ENCODE assay signal across 8 cellular contexts in genomic region chr15:67064607-67065530, GRCh38. TPM values are rescaled to one million over a fixed set of nuclear protein-coding genes. Genes with fewer than 3 reads are reported as not detected.
DNase-seq lines count a peak whose midpoint lies in the region; ATAC-seq and TF ChIP-seq lines count a peak whose summit lies in the region.

No MANE protein-coding gene starts in this region.

- H3K4me1 Mint-ChIP-seq in nephron = peaks cover 51% of the 10 kb centered on the region

- no peaks in the 10 kb centered on the region for H3K36me3 Mint-ChIP-seq in nephron (ENCODE audit: low read depth)

- H3K27ac Mint-ChIP-seq in nephron = peak overlapping the region; percentile 87 to 94 (median 93)

- H3K27me3 Mint-ChIP-seq in nephron (ENCODE audit: low read depth) = peaks cover 13% of the 10 kb centered on the region

- H3K4me3 ChIP-seq in epithelial cell of proximal tubule (ENCODE audit: low read depth, low read length) = peak overlapping the region; percentile 59

- DNase-seq in activated T-cell treated with anti-CD3 and anti-CD28 coated beads for 1 hour (ENCODE audit: low read depth) (peak; percentile 26), activated T-cell treated with anti-CD3 and anti-CD28 coated beads for 4 hours (no peak), epithelial cell of proximal tubule (ENCODE audit: low read depth) (no peak)
- DNase-seq in activated CD4-positive, alpha-beta T cell treated with anti-CD3 and anti-CD28 coated beads, Interleukin-2, amount 50 U/mL, for 48 hours = peak; percentile 45 to 54

- TF ChIP-seq CTCF in epithelial cell of proximal tubule (conservative IDR thresholded peaks at IDR 0.05; ENCODE audit: low read depth, low read length) = peak; percentile 8
- TF ChIP-seq CTCF in nephron (IDR thresholded peaks at IDR 0.05; ENCODE audit: unreplicated experiment in 3 of 3) = no peak

- ATAC-seq in HG03432 (IDR thresholded peaks at IDR 0.05; ENCODE audit: unreplicated experiment) = peak; percentile 39
- no peak for ATAC-seq in HG03108 (IDR thresholded peaks at IDR 0.05; ENCODE audit: unreplicated experiment)
- no peak for ATAC-seq in HG02588 (IDR thresholded peaks at IDR 0.05; ENCODE audit: unreplicated experiment)

- no peaks in the 10 kb centered on the region for H3K9me3 Mint-ChIP-seq in nephron

- peak overlapping the region; percentile 76 to 85 (median 82) for H3K4me3 Mint-ChIP-seq in nephron

RNA-seq across cellular contexts. Expression of gene SMAD3, which starts 0.5 kb away (rescaled TPM):
- 58.2 and 97.4 TPM in 2 replicates for total RNA-seq in epithelial cell of proximal tubule

Comparison
In these comparisons a context has a peak if more than half of its experiments do, and no peak if none do; other contexts are left out.
1. DNase-seq: peak in activated T-cell treated with anti-CD3 and anti-CD28 coated beads for 1 hour (single experiment) and activated CD4-positive, alpha-beta T cell treated with anti-CD3 and anti-CD28 coated beads, Interleukin-2, amount 50 U/mL, for 48 hours (2 of 2); none in activated T-cell treated with anti-CD3 and anti-CD28 coated beads for 4 hours (single experiment) and epithelial cell of proximal tubule (single experiment).